Comparison of ENCODE assay signal across 8 cellular contexts in the genomic region with DNA sequence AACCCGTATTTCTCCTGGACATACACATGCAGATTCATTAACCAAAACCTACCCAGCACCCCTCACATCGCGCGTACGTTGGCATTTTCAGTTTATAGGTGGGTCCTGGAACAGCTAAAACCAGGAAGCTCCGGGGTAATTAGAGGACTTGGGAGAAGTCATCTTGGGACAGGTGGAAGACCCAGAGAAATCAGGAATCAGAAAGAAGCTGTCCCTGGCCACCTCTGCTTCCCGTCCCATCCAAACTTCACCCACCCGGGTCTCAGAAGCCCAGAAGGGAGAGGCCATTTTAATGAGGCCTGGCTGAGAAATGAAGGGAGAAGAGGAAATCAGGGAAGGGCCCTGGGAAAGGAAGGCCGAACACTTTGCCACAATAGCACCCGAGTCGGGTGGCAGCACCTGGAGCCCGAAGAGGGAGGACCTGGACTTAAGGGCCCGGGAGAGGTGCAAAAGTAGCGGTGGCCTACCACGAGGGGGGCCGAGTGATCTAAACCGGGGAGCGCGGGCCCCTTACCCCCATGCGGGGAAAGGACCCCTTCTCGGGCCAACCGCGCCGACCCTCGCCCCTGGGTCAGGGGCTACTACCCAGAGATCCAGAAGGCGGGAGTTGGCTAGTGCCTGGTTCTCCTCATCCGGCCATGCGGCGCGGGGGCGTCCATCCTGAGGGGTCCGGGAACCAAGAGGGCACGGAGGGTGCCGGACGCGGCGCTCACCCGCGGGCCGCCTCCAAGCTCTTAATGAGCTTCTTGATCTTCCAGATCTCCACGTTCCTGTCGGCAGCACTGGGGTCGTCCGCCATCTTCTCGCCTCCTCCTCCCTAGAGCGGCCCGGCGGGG. TPM values are rescaled to one million over a fixed set of nuclear protein-coding genes. Genes with fewer than 3 reads are reported as not detected.
DNase-seq lines count a peak whose midpoint lies in the region; ATAC-seq, FAIRE-seq and TF ChIP-seq lines count a peak whose summit lies in the region.

No MANE protein-coding gene starts in this region.

- H3K9me3 ChIP-seq in Caco-2 (no peaks in the 10 kb centered on the region), right cardiac atrium (ENCODE audit: control insufficient read depth, low read length) (no peaks in the 10 kb centered on the region), small intestine (ENCODE audit: control insufficient read depth, low read depth) (no peaks in the 10 kb centered on the region)

- H3K4me1 Mint-ChIP-seq in Caco-2 (ENCODE audit: low read depth, unreplicated experiment), result peaks cover 17% of the 10 kb centered on the region
- H3K4me1 Mint-ChIP-seq in activated T-helper 17 cell treated with anti-CD3 and anti-CD28 coated beads, Interleukin-2, amount 50 U/mL, for 72 hours, result peaks cover 44% of the 10 kb centered on the region

- no peaks in the 10 kb centered on the region for H3K27me3 Mint-ChIP-seq in Caco-2 (ENCODE audit: insufficient read depth, unreplicated experiment)
- no peaks in the 10 kb centered on the region for H3K27me3 Mint-ChIP-seq in activated T-helper 17 cell treated with anti-CD3 and anti-CD28 coated beads, Interleukin-2, amount 50 U/mL, for 72 hours

- DNase-seq in Caco-2 (no peak), right cardiac atrium (peak in 1 of 3 donors; percentile 81), small intestine (peak; percentile 47), SHP77 (lab: John Stamatoyannopoulos, UW) (no peak), NCI-H82 treated with DMSO at 0.1 percent for 48 hours (lab: John Stamatoyannopoulos, UW; ENCODE audit: unreplicated experiment) (no peak)

- H3K27ac Mint-ChIP-seq in Caco-2 (ENCODE audit: unreplicated experiment), result peak overlapping the region; percentile 95
- peak overlapping the region; percentile 100 for H3K27ac Mint-ChIP-seq in activated T-helper 17 cell treated with anti-CD3 and anti-CD28 coated beads, Interleukin-2, amount 50 U/mL, for 72 hours

- peaks cover 72% of the 10 kb centered on the region for H3K36me3 Mint-ChIP-seq in Caco-2 (ENCODE audit: insufficient read depth, unreplicated experiment)
- H3K36me3 Mint-ChIP-seq in activated T-helper 17 cell treated with anti-CD3 and anti-CD28 coated beads, Interleukin-2, amount 50 U/mL, for 72 hours (ENCODE audit: low read depth), result peaks cover 72% of the 10 kb centered on the region

- under 1% methylated on average over 48 of the region's 48 CpGs for WGBS in right cardiac atrium
- 0 to 1% (median 1%) methylated on average over 38 to 48 of the region's 48 CpGs for WGBS in small intestine, 3 donors

- BruUV-seq in Caco-2 (replicated peaks; lab: Mats Ljungman, UMichigan), result TSS peak; percentile 39

- POLR2A ChIA-PET in Caco-2 (lab: Charles Lee), result interaction anchor here (0.5 to 2.9 kb wide), 11 partner anchors 8 to 211 kb away, joined by 3 to 42 read pairs (median 7); a partner anchor contains a TSS

- no peak for FAIRE-seq in small intestine (lab: Jason Lieb, UNC)

- no peak for TF ChIP-seq CTCF in Caco-2 (IDR thresholded peaks at IDR 0.05; ENCODE audit: insufficient read depth in 1 of 2, low read depth in 1 of 2, low read length in 1 of 2, severe bottlenecking in 1 of 2, unreplicated experiment in 1 of 2)

- CTCF ChIA-PET in Caco-2 (lab: Charles Lee), result interaction anchor here (0.6 to 1.2 kb wide), 4 partner anchors 14 to 77 kb away, joined by 3 to 8 read pairs (median 5); a partner anchor contains a TSS

- H3K27ac ChIP-seq in right cardiac atrium (ENCODE audit: low read length) (peak overlapping the region; percentile 88), small intestine (ENCODE audit: low read depth in 1 of 2, low read length in 1 of 2) (peak overlapping the region; percentile 85 to 99)

- H3K36me3 ChIP-seq in Caco-2 (ENCODE audit: control insufficient read depth, insufficient read depth, low read length) (peaks cover 3% of the 10 kb centered on the region), small intestine (ENCODE audit: control insufficient read depth in 2 of 2, insufficient read depth in 2 of 2, low read length in 2 of 2) (no peaks in the 10 kb centered on the region)

- intact Hi-C loops in Caco-2 (cut with micrococcal nuclease; ENCODE audit: unreplicated experiment) (loop anchor here (2.0 kb wide), 1 partner anchor 50 kb away; no protein-coding TSS in a partner anchor), right cardiac atrium (cut with DNase I) (loop anchor here in 1 of 4 donors (10.0 kb wide), 1 partner anchor 78 kb away; a partner anchor contains a TSS)

- H3K9me3 Mint-ChIP-seq in Caco-2 (ENCODE audit: unreplicated experiment), result no peaks in the 10 kb centered on the region
- H3K9me3 Mint-ChIP-seq in activated T-helper 17 cell treated with anti-CD3 and anti-CD28 coated beads, Interleukin-2, amount 50 U/mL, for 72 hours, result no peaks in the 10 kb centered on the region

- H3K27me3 ChIP-seq in Caco-2 (replicated peaks; ENCODE audit: control insufficient read depth, insufficient read depth, low read length), result no peaks in the 10 kb centered on the region
- no peaks in the 10 kb centered on the region for H3K27me3 ChIP-seq in right cardiac atrium (ENCODE audit: control insufficient read depth, insufficient read depth)
- no peaks in the 10 kb centered on the region for H3K27me3 ChIP-seq in small intestine (ENCODE audit: control insufficient read depth in 2 of 2, insufficient read depth in 2 of 2, low read length in 2 of 2)

- H3K4me3 ChIP-seq in Caco-2 (ENCODE audit: low read depth, low read length) (peak overlapping the region; percentile 100), right cardiac atrium (ENCODE audit: low read length) (peak overlapping the region; percentile 97), small intestine (ENCODE audit: low read depth in 1 of 2, low read length in 2 of 2) (peak overlapping the region; percentile 89 to 95)

- H3K4me3 Mint-ChIP-seq in Caco-2 (ENCODE audit: unreplicated experiment), result peak overlapping the region; percentile 82
- peak overlapping the region; percentile 99 for H3K4me3 Mint-ChIP-seq in activated T-helper 17 cell treated with anti-CD3 and anti-CD28 coated beads, Interleukin-2, amount 50 U/mL, for 72 hours

- peaks cover 28% of the 10 kb centered on the region for H3K4me1 ChIP-seq in Caco-2
- H3K4me1 ChIP-seq in right cardiac atrium (ENCODE audit: control insufficient read depth, insufficient read depth, low read length), result peaks cover 3% of the 10 kb centered on the region
- H3K4me1 ChIP-seq in small intestine (ENCODE audit: control insufficient read depth in 2 of 2, insufficient read depth in 1 of 2, low read depth in 1 of 2, low read length in 1 of 2), result peaks cover 6 to 19% of the 10 kb centered on the region in 2 donors

- peak; percentile 0 for ATAC-seq in HG03135 (IDR thresholded peaks at IDR 0.05; ENCODE audit: unreplicated experiment)
- no peak for ATAC-seq in activated T-helper 17 cell treated with anti-CD3 and anti-CD28 coated beads, Interleukin-2, amount 50 U/mL, for 72 hours (replicated peaks)
- no peak for ATAC-seq in right cardiac atrium
- no peak for ATAC-seq in GM21526 (IDR thresholded peaks at IDR 0.05; ENCODE audit: low FRiP score, unreplicated experiment)

RNA-seq across cellular contexts. Expression of a gene that starts 0.7 kb away (rescaled TPM):
- 179 and 184 TPM in 2 replicates for total RNA-seq in Caco-2 (2022)
- total RNA-seq in activated T-helper 17 cell treated with anti-CD3 and anti-CD28 coated beads, Interleukin-2, amount 50 U/mL, for 72 hours, result 100 to 1,000 TPM in 1 of 2 donors, 10 to 100 TPM in 1; 73.0 to 159 TPM
- total RNA-seq in right cardiac atrium, result 100 to 1,000 TPM in 1 of 4 donors, 10 to 100 TPM in 3; 77.6 to 114 (median 78.6) TPM
- polyA plus RNA-seq in right cardiac atrium, result 35.2 TPM
- polyA plus RNA-seq in small intestine, result 10 to 100 TPM; 40.7 to 56.2 (median 50.0) TPM

RNA-seq across cellular contexts. Expression of a gene that starts 32.9 kb away (rescaled TPM):
- total RNA-seq in Caco-2 (2022) (533 and 537 TPM in 2 replicates), right cardiac atrium (100 to 1,000 TPM; 198 to 242 (median 239) TPM)
- total RNA-seq in activated T-helper 17 cell treated with anti-CD3 and anti-CD28 coated beads, Interleukin-2, amount 50 U/mL, for 72 hours, result 100 to 1,000 TPM; 220 to 398 TPM
- polyA plus RNA-seq in right cardiac atrium (170 TPM), small intestine (100 to 1,000 TPM in 1 of 3 donors, 10 to 100 TPM in 2; 93.7 to 169 (median 95.4) TPM)
